1 cellular context compared by ENCODE assay signal in genomic region chr11:13160745-13161144, GRCh38.
TF ChIP-seq lines count a peak whose summit lies in the region.

No MANE protein-coding gene starts in this region.

TF ChIP-seq in GM12878, 131 proteins besides CTCF, POLR2A, EP300 and RAD21 (continued from another document):
- TF ChIP-seq ATF2 (IDR thresholded peaks at IDR 0.05; ENCODE audit: low read length) (no peak), ZNF687 (IDR thresholded peaks at IDR 0.05) (no peak), LARP7 (IDR thresholded peaks at IDR 0.05) (no peak), EED (IDR thresholded peaks at IDR 0.05; ENCODE audit: low read depth) (no peak), CHD1 (IDR thresholded peaks at IDR 0.05; ENCODE audit: low read depth, low read length) (no peak), HDGF (IDR thresholded peaks at IDR 0.05) (no peak), MAX (IDR thresholded peaks at IDR 0.05; ENCODE audit: low read depth, low read length) (no peak), RB1 (IDR thresholded peaks at IDR 0.05; ENCODE audit: borderline replicate concordance) (no peak), ZBTB40 (IDR thresholded peaks at IDR 0.05; ENCODE audit: borderline replicate concordance) (no peak), SIN3A (IDR thresholded peaks at IDR 0.05; ENCODE audit: low read depth, low read length) (no peak), PML (IDR thresholded peaks at IDR 0.05; ENCODE audit: low read length) (no peak), ZNF384 (IDR thresholded peaks at IDR 0.05; ENCODE audit: borderline replicate concordance, low read depth, low read length) (no peak)
